Comparison of ENCODE assay signal across 15 cellular contexts in genomic region chr6:70241031-70241430, GRCh38.
DNase-seq lines count a peak whose midpoint lies in the region; ATAC-seq lines count a peak whose summit lies in the region.
"Had no signal": no experiment of that assay in that cellular context is flagged by ENCODE, and none has a peak within 500 bp of the region (broad histone marks: within the 10 kb centered on the region; RNA-seq: fewer than 3 reads in every experiment).

No MANE protein-coding gene starts in this region.

- ATAC-seq in left lobe of liver (peak; percentile 37), GM18868 (IDR thresholded peaks at IDR 0.05; ENCODE audit: unreplicated experiment) (no peak), HG02884 (IDR thresholded peaks at IDR 0.05; ENCODE audit: unreplicated experiment) (no peak), HG03097 (IDR thresholded peaks at IDR 0.05; ENCODE audit: low FRiP score, unreplicated experiment) (no peak)
- ATAC-seq: A549 had no signal

- DNase-seq in NCI-H748 (lab: John Stamatoyannopoulos, UW; ENCODE audit: unreplicated experiment) (peak; percentile 15), NCI-H748 treated with DMSO at 0.1 percent for 48 hours (lab: John Stamatoyannopoulos, UW) (no peak), NCI-H510A (lab: John Stamatoyannopoulos, UW) (peak; percentile 4), left lobe of liver (ENCODE audit: low spot score) (no peak), ureter (ENCODE audit: low spot score) (no peak)
- DNase-seq: GOT3, MM.1S, NCI-H1105 treated with DMSO at 0.1 percent for 48 hours, NCI-H187, NCI-H2171 treated with DMSO at 0.1 percent for 48 hours, RPMI8226 had no signal

Comparison
In these comparisons a context has a peak if more than half of its experiments do, and no peak if none do; other contexts are left out.
1. DNase-seq: peak in NCI-H748 (single experiment) and NCI-H510A (single experiment); none in NCI-H748 treated with DMSO at 0.1 percent for 48 hours (single experiment), left lobe of liver (single experiment) and ureter (single experiment).